17 cellular contexts compared by ENCODE assay signal in genomic region chr3:160618878-160619277, GRCh38. TPM values are rescaled to one million over a fixed set of nuclear protein-coding genes. Genes with fewer than 3 reads are reported as not detected.
"Had no signal": no experiment of that assay in that cellular context is flagged by ENCODE, and none has a peak within 500 bp of the region (broad histone marks: within the 10 kb centered on the region; RNA-seq: fewer than 3 reads in every experiment).

No MANE protein-coding gene starts in this region.

- H3K36me3 ChIP-seq: ascending aorta, cardiac muscle cell, colonic mucosa, right lobe of liver, upper lobe of right lung had no signal

- H3K27ac ChIP-seq: ascending aorta, cardiac muscle cell, colonic mucosa, psoas muscle, upper lobe of right lung had no signal

- H3K4me3 ChIP-seq: ascending aorta, cardiac muscle cell, colonic mucosa, lung, psoas muscle, upper lobe of right lung had no signal

- ATAC-seq: naive thymus-derived CD4-positive, alpha-beta T cell; psoas muscle; stimulated activated naive CD8-positive, alpha-beta T cell treated with anti-CD3 and anti-CD28 coated beads, Interleukin-15, Interleukin-2, amounts not matched to agents 100 U/mL and 50 U/mL, for 24 hours; WTC11 had no signal

- H3K27me3 ChIP-seq: ascending aorta, cardiac muscle cell, colonic mucosa, right lobe of liver, upper lobe of right lung had no signal

- H3K4me1 ChIP-seq: ascending aorta, colonic mucosa, upper lobe of right lung had no signal

- H3K9me3 ChIP-seq: ascending aorta, colonic mucosa, psoas muscle, right lobe of liver, upper lobe of right lung had no signal

- DNase-seq: activated CD4-positive, alpha-beta T cell treated with anti-CD3 and anti-CD28 coated beads, Interleukin-2, amount 10 ng/mL, durations not matched to agents 24 days and 14 days; activated naive CD4-positive, alpha-beta T cell; colonic mucosa; hippocampal formation; naive thymus-derived CD4-positive, alpha-beta T cell; psoas muscle; stimulated activated CD4-positive, alpha-beta T cell treated with anti-CD3 and anti-CD28 coated beads, Interleukin-2, amount 100 ng/mL, for 48 hours; stimulated activated naive CD8-positive, alpha-beta T cell treated with anti-CD3 and anti-CD28 coated beads, Interleukin-15, Interleukin-2, amounts not matched to agents 100 U/mL and 50 U/mL, for 24 hours; T-helper 1 cell; upper lobe of right lung had no signal

RNA-seq across cellular contexts. Expression of gene ARL14, which starts 58.1 kb away (rescaled TPM):
- total RNA-seq: activated CD4-positive, alpha-beta T cell treated with anti-CD3 and anti-CD28 coated beads, Interleukin-2, amount 10 ng/mL, durations not matched to agents 24 days and 14 days; activated T-helper 1 cell treated with anti-CD3 and anti-CD28 coated beads, Interleukin-12 subunit alpha, Interleukin-12 subunit beta, Interleukin-2, Interleukin-4 antibody, amounts not matched to agents 30 ng/mL and 10 ng/mL and 1 ng/mL, durations not matched to agents 14 hours and 24 hours and 36 hours; ascending aorta; cardiac muscle cell; lung; naive thymus-derived CD4-positive, alpha-beta T cell; psoas muscle; temporal lobe; upper lobe of right lung; WTC11 had no signal
